ENCODE assay signal across 25 cellular contexts in the genomic region with DNA sequence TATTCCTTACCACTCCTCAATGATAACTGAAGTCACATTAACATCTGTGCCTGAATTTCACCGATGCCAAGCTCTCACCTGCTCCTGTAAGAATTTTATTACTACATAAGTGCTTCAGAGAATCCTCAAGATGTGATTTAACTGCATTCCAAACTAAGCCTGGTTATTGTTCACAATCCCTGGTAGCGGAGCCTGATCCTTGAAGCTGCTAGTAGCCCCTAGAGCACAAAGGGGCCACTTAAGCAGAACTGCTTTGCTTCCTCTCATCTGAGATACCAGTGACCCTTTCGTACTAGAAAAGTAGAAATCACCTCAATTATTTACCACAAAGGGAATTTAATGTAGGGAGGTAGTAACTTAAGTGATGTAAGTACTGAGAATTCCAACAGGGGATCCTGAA.
"Had no signal": no experiment of that assay in that cellular context is flagged by ENCODE, and none has a peak within 500 bp of the region (broad histone marks: within the 10 kb centered on the region; RNA-seq: fewer than 3 reads in every experiment).

No MANE protein-coding gene starts in this region.

- H3K9me3 ChIP-seq: adrenal gland, ascending aorta, left ventricle myocardium inferior, right lobe of liver, tibial nerve had no signal

- DNase-seq: activated CD4-positive, alpha-beta T cell treated with anti-CD3 and anti-CD28 coated beads, Interleukin-2, amount 50 U/mL, for 4 hours; activated CD8-positive, alpha-beta memory T cell treated with anti-CD3 and anti-CD28 coated beads, Interleukin-2, amount 50 U/mL, for 48 hours; activated naive CD4-positive, alpha-beta T cell; activated T-cell treated with anti-CD3 and anti-CD28 coated beads, Interleukin-2, amount 50 U/mL, for 4 hours; adrenal gland; brain microvascular endothelial cell; central memory CD4-positive, alpha-beta T cell; dermis blood vessel endothelial cell; effector CD8-positive, alpha-beta T cell; foreskin keratinocyte; immature natural killer cell; left ventricle myocardium inferior; mammary epithelial cell; midbrain; nucleus accumbens; right lobe of liver; small intestine; stimulated activated CD4-positive, alpha-beta T cell treated with anti-CD3 and anti-CD28 coated beads, Interleukin-2, amount 100 ng/mL, for 24 hours; stimulated activated naive CD8-positive, alpha-beta T cell treated with anti-CD3 and anti-CD28 coated beads, Interleukin-15, amount 100 ng/mL, for 72 hours had no signal

- H3K36me3 ChIP-seq: adrenal gland, ascending aorta, brain microvascular endothelial cell, left ventricle myocardium inferior, right lobe of liver, tibial nerve had no signal

- H3K4me3 ChIP-seq: adrenal gland, ascending aorta, left ventricle myocardium inferior, right lobe of liver, tibial nerve had no signal

- H3K27me3 Mint-ChIP-seq: activated naive CD8-positive, alpha-beta T cell; natural killer cell treated with Interleukin-12 subunit alpha and Interleukin-12 subunit beta and Interleukin-15 and Interleukin-18, amount 100 ng/mL, for 72 hours; stimulated activated naive CD8-positive, alpha-beta T cell treated with anti-CD3 and anti-CD28 coated beads, Interleukin-15, amount 100 ng/mL, for 72 hours had no signal

- H3K4me1 Mint-ChIP-seq: immature natural killer cell; stimulated activated effector memory CD8-positive, alpha-beta T cell treated with anti-CD3 and anti-CD28 coated beads, Interleukin-12 subunit alpha, Interleukin-12 subunit beta, amount 100 ng/mL, for 72 hours; stimulated activated naive CD8-positive, alpha-beta T cell treated with anti-CD3 and anti-CD28 coated beads, Interleukin-15, amount 100 ng/mL, for 72 hours had no signal

- ATAC-seq: activated T-cell treated with anti-CD3 and anti-CD28 coated beads, Interleukin-2, amount 50 U/mL, for 4 hours; foreskin keratinocyte; natural killer cell treated with Interleukin-12 subunit alpha and Interleukin-12 subunit beta and Interleukin-15 and Interleukin-18, amount 100 ng/mL, for 72 hours; right lobe of liver; stimulated activated effector memory CD8-positive, alpha-beta T cell treated with anti-CD3 and anti-CD28 coated beads, Interleukin-12 subunit alpha, Interleukin-12 subunit beta, amount 100 ng/mL, for 72 hours; stimulated activated naive CD8-positive, alpha-beta T cell treated with anti-CD3 and anti-CD28 coated beads, Interleukin-15, amount 100 ng/mL, for 72 hours had no signal

- H3K27ac Mint-ChIP-seq: activated naive CD8-positive, alpha-beta T cell; activated T-helper 2 cell treated with anti-CD3 and anti-CD28 coated beads, Interferon-gamma antibody, Interleukin-2, Interleukin-4, amounts not matched to agents 10 μg/mL and 5 μg/mL and 100 μg/mL, durations not matched to agents 14 hours and 24 hours and 36 hours; immature natural killer cell; natural killer cell treated with Interleukin-12 subunit alpha and Interleukin-12 subunit beta and Interleukin-15 and Interleukin-18, amount 100 ng/mL, for 72 hours; stimulated activated effector memory CD8-positive, alpha-beta T cell treated with anti-CD3 and anti-CD28 coated beads, Interleukin-12 subunit alpha, Interleukin-12 subunit beta, amount 100 ng/mL, for 72 hours; stimulated activated naive CD8-positive, alpha-beta T cell treated with anti-CD3 and anti-CD28 coated beads, Interleukin-15, amount 100 ng/mL, for 72 hours had no signal

- H3K36me3 Mint-ChIP-seq: activated naive CD8-positive, alpha-beta T cell; immature natural killer cell; natural killer cell treated with Interleukin-12 subunit alpha and Interleukin-12 subunit beta and Interleukin-15 and Interleukin-18, amount 100 ng/mL, for 72 hours; stimulated activated effector memory CD8-positive, alpha-beta T cell treated with anti-CD3 and anti-CD28 coated beads, Interleukin-12 subunit alpha, Interleukin-12 subunit beta, amount 100 ng/mL, for 72 hours had no signal

- H3K4me3 Mint-ChIP-seq: activated naive CD8-positive, alpha-beta T cell; activated T-cell treated with anti-CD3 and anti-CD28 coated beads, Interleukin-2, amount 50 U/mL, for 4 hours; immature natural killer cell; natural killer cell treated with Interleukin-12 subunit alpha and Interleukin-12 subunit beta and Interleukin-15 and Interleukin-18, amount 100 ng/mL, for 72 hours; stimulated activated effector memory CD8-positive, alpha-beta T cell treated with anti-CD3 and anti-CD28 coated beads, Interleukin-12 subunit alpha, Interleukin-12 subunit beta, amount 100 ng/mL, for 72 hours; stimulated activated naive CD8-positive, alpha-beta T cell treated with anti-CD3 and anti-CD28 coated beads, Interleukin-15, amount 100 ng/mL, for 72 hours had no signal

- H3K27ac ChIP-seq: adrenal gland, ascending aorta, brain microvascular endothelial cell, foreskin keratinocyte, left ventricle myocardium inferior, right lobe of liver, tibial nerve had no signal

- H3K4me1 ChIP-seq: adrenal gland, ascending aorta, foreskin keratinocyte, left ventricle myocardium inferior, right lobe of liver, tibial nerve had no signal

- H3K27me3 ChIP-seq: adrenal gland, ascending aorta, brain microvascular endothelial cell, foreskin keratinocyte, right lobe of liver, tibial nerve had no signal

- H3K9me3 Mint-ChIP-seq: activated T-cell treated with anti-CD3 and anti-CD28 coated beads, Interleukin-2, amount 50 U/mL, for 4 hours; activated T-helper 2 cell treated with anti-CD3 and anti-CD28 coated beads, Interferon-gamma antibody, Interleukin-2, Interleukin-4, amounts not matched to agents 10 μg/mL and 5 μg/mL and 100 μg/mL, durations not matched to agents 14 hours and 24 hours and 36 hours; stimulated activated naive CD8-positive, alpha-beta T cell treated with anti-CD3 and anti-CD28 coated beads, Interleukin-15, amount 100 ng/mL, for 72 hours had no signal
